Comparison of ENCODE assay signal across 9 cellular contexts in the genomic region with DNA sequence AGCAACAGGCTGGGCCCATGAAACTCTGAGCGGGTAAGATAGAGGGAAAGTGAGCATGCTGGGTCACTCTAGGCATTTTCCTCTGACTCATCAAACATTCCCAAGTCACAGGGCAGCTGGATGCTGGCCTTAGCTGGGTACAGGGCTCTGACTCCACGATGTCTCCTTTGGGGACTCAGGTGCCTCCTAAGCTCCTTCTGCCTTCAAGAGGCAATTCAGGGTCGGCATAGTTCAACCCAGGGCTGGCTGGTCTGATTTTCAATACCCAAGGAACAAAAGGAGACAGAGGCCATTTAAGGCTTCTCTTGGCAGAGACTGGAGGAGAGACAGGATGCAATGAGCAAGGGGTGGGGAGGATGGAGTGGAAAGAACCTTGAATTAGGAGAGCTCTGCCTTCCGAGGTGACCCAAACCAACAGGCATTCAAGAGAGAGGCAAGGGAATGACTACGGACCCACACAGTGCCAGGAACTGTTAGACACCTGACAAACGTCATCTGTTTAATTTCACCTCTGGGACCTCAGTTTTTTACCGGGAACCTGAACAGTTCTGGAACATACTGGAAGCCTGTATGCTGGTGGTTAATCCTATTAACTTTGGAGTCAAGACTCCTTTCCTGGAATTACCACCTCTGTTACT. TPM values are rescaled to one million over a fixed set of nuclear protein-coding genes. Genes with fewer than 3 reads are reported as not detected.
DNase-seq lines count a peak whose midpoint lies in the region; ATAC-seq and TF ChIP-seq lines count a peak whose summit lies in the region.
"Had no signal": no experiment of that assay in that cellular context is flagged by ENCODE, and none has a peak within 500 bp of the region (broad histone marks: within the 10 kb centered on the region; RNA-seq: fewer than 3 reads in every experiment).

No MANE protein-coding gene starts in this region.

- H4K5ac ChIP-seq in H9 (ENCODE audit: insufficient read length, low read depth, low read length), result no peak overlapping the region

- WGBS in H9 (ENCODE audit: extremely low coverage, insufficient read length, low lambda C conversion rate), result no CpG with 5 or more reads among the region's 7 CpGs

- H3K9me3 Mint-ChIP-seq in H9 (no peaks in the 10 kb centered on the region), natural killer cell (no peaks in the 10 kb centered on the region)

- no peak overlapping the region for H3K27ac ChIP-seq in H9 (ENCODE audit: insufficient read length, low read depth, low read length)

- H2BK20ac ChIP-seq in H9 (ENCODE audit: low read depth, low read length, poor library complexity, severe bottlenecking), result no peak overlapping the region

- H3K9me3 ChIP-seq in H9 (ENCODE audit: control insufficient read depth, low read depth, low read length), result no peaks in the 10 kb centered on the region
- H3K9me3 ChIP-seq in iPS-15b (ENCODE audit: control insufficient read depth, insufficient read depth, low read length), result no peaks in the 10 kb centered on the region

- no peak overlapping the region for H3K4ac ChIP-seq in H9 (ENCODE audit: low read depth, low read length)

- H3K27ac Mint-ChIP-seq in H9 (no peak overlapping the region; a peak in 5 of 7 replicates), natural killer cell (no peak overlapping the region)

- peaks cover 2% of the 10 kb centered on the region for H3K23me2 ChIP-seq in H9 (ENCODE audit: insufficient read length, low read depth, low read length, poor library complexity, severe bottlenecking)

- no peak overlapping the region for H3K4me3 Mint-ChIP-seq in H9
- H3K4me3 Mint-ChIP-seq in natural killer cell, result no peak overlapping the region

- H2AK5ac ChIP-seq in H9 (ENCODE audit: insufficient read length, low read length), result no peak overlapping the region

- peaks cover 4% of the 10 kb centered on the region for H3K79me1 ChIP-seq in H9 (ENCODE audit: insufficient read depth, low read depth, low read length, poor library complexity, severe bottlenecking)

- H4K91ac ChIP-seq in H9 (ENCODE audit: insufficient read length, low read depth, low read length), result no peak overlapping the region

- TF ChIP-seq CTCF in H9 (conservative IDR thresholded peaks at IDR 0.05) (no peak), WI38 (IDR thresholded peaks at IDR 0.05; ENCODE audit: low read depth, low read length) (no peak), natural killer cell (IDR thresholded peaks at IDR 0.05) (no peak)

- peak overlapping the region; percentile 83 for H3K4me3 ChIP-seq in WI38 (ENCODE audit: low read depth, low read length)
- peak overlapping the region; percentile 79 for H3K4me3 ChIP-seq in iPS-15b (ENCODE audit: low read depth, low read length)

- no peak overlapping the region for H2BK12ac ChIP-seq in H9 (ENCODE audit: insufficient read length, low read depth, low read length)

- peak; percentile 44 for DNase-seq in H9
- peak; percentile 51 for DNase-seq in stromal cell of bone marrow (ENCODE audit: low read depth)
- no peak for DNase-seq in natural killer cell
- no peak for DNase-seq in NCI-H345 (lab: John Stamatoyannopoulos, UW)
- DNase-seq: NCI-H446 treated with DMSO at 0.1 percent for 48 hours had no signal

- no peak overlapping the region for H2AFZ ChIP-seq in H9 (ENCODE audit: low read length)

- H3K4me1 ChIP-seq in H9 (ENCODE audit: insufficient read depth, low read length), result peaks cover 5% of the 10 kb centered on the region
- H3K4me1 ChIP-seq in iPS-15b (ENCODE audit: control insufficient read depth, insufficient read depth, low read length), result no peaks in the 10 kb centered on the region

- peak overlapping the region; percentile 90 for H3K4me2 ChIP-seq in H9 (ENCODE audit: insufficient read depth, insufficient read length, low read length)

- H2BK15ac ChIP-seq in H9 (ENCODE audit: low read depth, low read length), result no peak overlapping the region

- peaks cover 9 to 22% (median 22%) of the 10 kb centered on the region in 3 experiments; a peak in 6 of 7 replicates for H3K36me3 Mint-ChIP-seq in H9 (ENCODE audit: insufficient read depth in 1 of 3, low read depth in 3 of 3)
- no peaks in the 10 kb centered on the region for H3K36me3 Mint-ChIP-seq in natural killer cell

- peaks cover 5% of the 10 kb centered on the region; the same call in 1 of the 2 replicates for H3K79me2 ChIP-seq in H9 (ENCODE audit: insufficient read depth, low read length)

- H4K8ac ChIP-seq in H9 (replicated peaks; ENCODE audit: insufficient read length, low read depth, low read length), result no peak overlapping the region

- H4K20me1 ChIP-seq in H9 (ENCODE audit: control insufficient read depth, insufficient read depth, insufficient read length), result no peaks in the 10 kb centered on the region

- no peak overlapping the region for H3K23ac ChIP-seq in H9 (ENCODE audit: insufficient read length, low read depth, low read length)

- intact Hi-C loops in natural killer cell (cut with micrococcal nuclease), result loop anchor here (2.0 kb wide), 1 partner anchor 51 kb away; a partner anchor contains a TSS

- H3K36me3 ChIP-seq in iPS-15b (ENCODE audit: control insufficient read depth, insufficient read depth, low read length), result peaks cover 14% of the 10 kb centered on the region

- H3K4me1 Mint-ChIP-seq in H9 (peaks cover 7 to 13% of the 10 kb centered on the region in 2 experiments), natural killer cell (peaks cover 7 to 26% of the 10 kb centered on the region in 2 donors)

- no peak overlapping the region for H3T11ph ChIP-seq in H9 (ENCODE audit: low read length)

- no peak overlapping the region for H2BK5ac ChIP-seq in H9 (ENCODE audit: insufficient read length, low read length)

- no peak overlapping the region for H2BK120ac ChIP-seq in H9 (ENCODE audit: low read depth, low read length, poor library complexity, severe bottlenecking)

- peak overlapping the region; percentile 58 for H3K9ac ChIP-seq in H9 (ENCODE audit: extremely low read depth, insufficient read length, low read length)
- H3K9ac ChIP-seq in iPS-15b (ENCODE audit: low read depth, low read length), result peak overlapping the region; percentile 83

- no peak overlapping the region for H3K14ac ChIP-seq in H9 (ENCODE audit: insufficient read depth, low read length)

- H3K56ac ChIP-seq in H9 (ENCODE audit: insufficient read length, low read depth, low read length), result no peak overlapping the region

- H3K27me3 Mint-ChIP-seq in H9 (ENCODE audit: low read depth), result no peaks in the 10 kb centered on the region
- no peaks in the 10 kb centered on the region for H3K27me3 Mint-ChIP-seq in natural killer cell (ENCODE audit: low read depth in 2 of 2)

- ATAC-seq in natural killer cell (no peak), HG03342 (IDR thresholded peaks at IDR 0.05; ENCODE audit: unreplicated experiment) (no peak), HG02610 (IDR thresholded peaks at IDR 0.05; ENCODE audit: unreplicated experiment) (no peak)

- H3K18ac ChIP-seq in H9 (ENCODE audit: insufficient read length, low read depth, low read length), result no peak overlapping the region

- H3K27me3 ChIP-seq in H9 (ENCODE audit: insufficient read depth, low read length) (no peaks in the 10 kb centered on the region), iPS-15b (ENCODE audit: control insufficient read depth, insufficient read depth, low read length) (no peaks in the 10 kb centered on the region)

RNA-seq across cellular contexts. Expression of a gene that starts 0.9 kb away (rescaled TPM):
- 59.2 and 63.2 TPM in 2 replicates for total RNA-seq in H9 (2021)
- total RNA-seq in natural killer cell, result 100 to 1,000 TPM in 1 of 3 donors, 10 to 100 TPM in 2; 81.1 to 106 (median 95.2) TPM

RNA-seq across cellular contexts. Expression of a gene that starts 10.0 kb away (rescaled TPM):
- total RNA-seq in H9 (2021), result 6.3 and 6.8 TPM in 2 replicates
- 100 to 1,000 TPM; 269 to 279 (median 277) TPM for total RNA-seq in natural killer cell

RNA-seq across cellular contexts. Expression of a gene that starts 24.2 kb away (rescaled TPM):
- total RNA-seq in H9 (2021), result 5.5 and 6.9 TPM in 2 replicates
- total RNA-seq in natural killer cell, result 1 to 10 TPM; 1.2 to 2.5 (median 2.0) TPM

RNA-seq across cellular contexts. Expression of a gene that starts 42.5 kb away (rescaled TPM):
- total RNA-seq in H9 (2021) (34.1 and 39.6 TPM in 2 replicates), natural killer cell (10 to 100 TPM; 19.2 to 26.9 (median 22.5) TPM)

RNA-seq across cellular contexts. Expression of a gene that starts 50.5 kb away (rescaled TPM):
- 108 and 118 TPM in 2 replicates for total RNA-seq in H9 (2021)
- 100 to 1,000 TPM in 1 of 3 donors, 10 to 100 TPM in 2; 68.6 to 110 (median 96.7) TPM for total RNA-seq in natural killer cell

Comparison
In these comparisons a context has a peak if more than half of its experiments do, and no peak if none do; other contexts are left out.
1. DNase-seq: peak in H9 (single experiment) and stromal cell of bone marrow (single experiment); none in natural killer cell (single experiment) and NCI-H345 (single experiment).
2. RNA of a gene that starts 10.0 kb away (total RNA-seq): 269 to 279 TPM in natural killer cell; 6.3 to 6.8 TPM in H9; every median in the first group is over 10 times any median in the second.